8 cellular contexts compared by ENCODE assay signal in the genomic region with DNA sequence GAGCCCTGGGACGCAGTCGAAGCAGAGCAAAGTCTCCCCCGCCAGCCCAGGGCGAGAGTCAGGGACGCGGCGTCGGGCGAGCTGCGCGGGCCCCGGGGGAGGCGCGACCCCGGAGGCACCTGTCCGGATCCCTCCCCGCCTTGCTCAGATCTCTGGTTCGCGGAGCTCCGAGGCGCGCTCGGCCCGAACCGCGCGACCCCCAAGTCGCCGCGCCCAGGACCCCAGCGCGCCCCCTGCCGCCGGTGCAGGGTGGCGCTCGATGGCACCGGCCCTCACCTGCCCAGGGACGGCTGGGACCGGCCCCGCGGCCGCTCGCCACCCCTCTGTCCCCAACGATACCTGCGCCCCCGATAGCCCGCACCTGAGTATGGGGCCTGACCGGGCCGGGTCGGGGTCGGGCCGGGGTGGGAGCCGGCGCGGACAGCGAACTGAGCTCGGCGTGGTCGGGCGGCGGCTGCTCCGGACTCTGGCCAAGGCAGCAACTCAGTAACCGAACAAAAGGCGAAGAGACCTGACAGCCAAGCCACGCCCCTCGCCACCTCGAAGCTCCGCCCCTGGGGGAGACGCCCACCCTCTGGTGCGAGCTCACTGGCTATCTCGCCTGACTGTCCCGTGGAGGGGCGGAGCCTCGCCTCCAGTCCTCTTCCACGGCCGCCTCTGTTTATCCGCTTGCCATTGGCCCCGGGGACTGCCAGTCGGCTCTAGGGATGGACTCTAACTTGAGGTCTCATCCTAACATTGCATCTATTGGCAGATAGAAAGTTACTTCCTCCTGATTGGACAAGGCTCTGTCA. TPM values are rescaled to one million over a fixed set of nuclear protein-coding genes. Genes with fewer than 3 reads are reported as not detected.
DNase-seq lines count a peak whose midpoint lies in the region; ATAC-seq and TF ChIP-seq lines count a peak whose summit lies in the region.

A gene (minus strand): TSS at position 485 of the 794 bp plus-strand sequence. CDS start 14,857 bp downstream, outside the sequence.

- DNase-seq in NCI-H1694 treated with DMSO at 0.1 percent for 48 hours (lab: John Stamatoyannopoulos, UW) (peak; percentile 95), T-helper 9 cell (peak; percentile 81), astrocyte of the cerebellum (ENCODE audit: low read depth) (peak; percentile 98), right cardiac atrium (peak; percentile 100), psoas muscle (peak; percentile 100)

- ATAC-seq in HG02642 (IDR thresholded peaks at IDR 0.05; ENCODE audit: poor library complexity, unreplicated experiment) (peak; percentile 75), right cardiac atrium (peak; percentile 96), psoas muscle (peak; percentile 92 to 99 (median 96))

- peak within 1 kb of the TSS; percentile 75 for H3K9ac ChIP-seq in ES-I3 (ENCODE audit: low read depth, low read length)

- H3K9me3 ChIP-seq in ES-I3 (ENCODE audit: control insufficient read depth, insufficient read depth, low read length) (no peaks in the 10 kb centered on the region), right cardiac atrium (ENCODE audit: control insufficient read depth, low read length) (no peaks in the 10 kb centered on the region), psoas muscle (no peaks in the 10 kb centered on the region)

- intact Hi-C loops in right cardiac atrium (cut with DNase I) (no loop called here), psoas muscle (cut with DNase I) (no loop called here)

- peaks cover 6% of the 10 kb centered on the region; the same call in 1 of the 2 replicates for H3K4me1 ChIP-seq in ES-I3 (ENCODE audit: insufficient read depth, low read length)
- peaks cover 25% of the 10 kb centered on the region for H3K4me1 ChIP-seq in right cardiac atrium (ENCODE audit: control insufficient read depth, insufficient read depth, low read length)
- peaks cover 42% of the 10 kb centered on the region for H3K4me1 ChIP-seq in psoas muscle
- no peaks in the 10 kb centered on the region for H3K4me1 ChIP-seq in urinary bladder (ENCODE audit: insufficient read depth)

- no peaks in the 10 kb centered on the region for H3K27me3 ChIP-seq in right cardiac atrium (ENCODE audit: control insufficient read depth, insufficient read depth)
- H3K27me3 ChIP-seq in psoas muscle (ENCODE audit: insufficient read depth in 3 of 3, low read length in 2 of 3), result no peaks in the 10 kb centered on the region

- in situ Hi-C loops in astrocyte of the cerebellum (cut with HindIII; ENCODE audit: low sequenced_read_pairs), result no loop called here

- no peaks in the 10 kb centered on the region for H3K36me3 ChIP-seq in ES-I3 (ENCODE audit: insufficient read depth, low read length)
- H3K36me3 ChIP-seq in psoas muscle (ENCODE audit: insufficient read depth in 1 of 2, low read depth in 1 of 2), result no peaks in the 10 kb centered on the region
- H3K36me3 ChIP-seq in urinary bladder (ENCODE audit: insufficient read depth), result no peaks in the 10 kb centered on the region

- WGBS in right cardiac atrium, result 1% methylated on average over 79 of the region's 79 CpGs
- WGBS in psoas muscle, 3 donors, result 0 to 1% (median 0%) methylated on average over 61 to 79 of the region's 79 CpGs
- WGBS in urinary bladder, result 1% methylated on average over 79 of the region's 79 CpGs

- H3K27ac ChIP-seq in right cardiac atrium (ENCODE audit: low read length) (peak within 1 kb of the TSS; percentile 90), psoas muscle (peak within 1 kb of the TSS; percentile 83), urinary bladder (ENCODE audit: low read depth) (peak within 1 kb of the TSS; percentile 95)

- TF ChIP-seq CTCF in astrocyte of the cerebellum (IDR thresholded peaks at IDR 0.05; ENCODE audit: low read depth, low read length, missing control alignments) (peak; percentile 53), psoas muscle (IDR thresholded peaks at IDR 0.05) (peak; percentile 84)

- H3K4me3 ChIP-seq in astrocyte of the cerebellum (ENCODE audit: low read depth, low read length) (peak within 1 kb of the TSS; percentile 72), right cardiac atrium (ENCODE audit: low read length) (peak within 1 kb of the TSS; percentile 82), psoas muscle (peak within 1 kb of the TSS; percentile 90), urinary bladder (ENCODE audit: low read depth, low read length) (peak within 1 kb of the TSS; percentile 66)

RNA-seq across cellular contexts. Expression of the gene that starts here (rescaled TPM):
- total RNA-seq in right cardiac atrium (100 to 1,000 TPM; 135 to 239 (median 187) TPM), psoas muscle (10 to 100 TPM; 19.4 to 55.0 (median 43.5) TPM), urinary bladder (51.4 TPM)
- polyA plus RNA-seq in right cardiac atrium (145 TPM), psoas muscle (10 to 100 TPM in 2 of 3 donors, 1 to 10 TPM in 1; 9.4 to 30.3 (median 25.8) TPM), urinary bladder (53.8 TPM)

Comparison
In these comparisons a context has a peak if more than half of its experiments do, and no peak if none do; other contexts are left out.
1. Peak in every context shown above with its lines: DNase-seq, ATAC-seq, H3K4me3 ChIP-seq and H3K27ac ChIP-seq.